ENCODE assay signal across 1 cellular context in genomic region chr4:48035952-48036351, GRCh38.
TF ChIP-seq lines count a peak whose summit lies in the region.

No MANE protein-coding gene starts in this region.

TF ChIP-seq in GM12878, 131 proteins besides CTCF, POLR2A, EP300 and RAD21:
- no peak for TF ChIP-seq EGR1 (IDR thresholded peaks at IDR 0.05; ENCODE audit: borderline replicate concordance in 1 of 2, low read depth in 2 of 2, low read length in 2 of 2)
- TF ChIP-seq E2F4 (IDR thresholded peaks at IDR 0.05; ENCODE audit: low read depth, low read length), result no peak
- no peak for TF ChIP-seq CBFB (IDR thresholded peaks at IDR 0.05; ENCODE audit: low read depth)
- no peak for TF ChIP-seq CBX5 (IDR thresholded peaks at IDR 0.05; ENCODE audit: low read depth)
- TF ChIP-seq FOS (IDR thresholded peaks at IDR 0.05; ENCODE audit: borderline replicate concordance, extremely low read depth, insufficient read length), result no peak
- no peak for TF ChIP-seq TBL1XR1 (IDR thresholded peaks at IDR 0.05; ENCODE audit: low read depth, low read length)
- TF ChIP-seq HCFC1 (IDR thresholded peaks at IDR 0.05; ENCODE audit: low read length), result no peak
- TF ChIP-seq TCF12 (IDR thresholded peaks at IDR 0.05; ENCODE audit: low read depth, low read length), result no peak
- no peak for TF ChIP-seq MEF2B (IDR thresholded peaks at IDR 0.05; ENCODE audit: partially characterized antibody, poor library complexity, severe bottlenecking)
- TF ChIP-seq ZNF207 (IDR thresholded peaks at IDR 0.05; ENCODE audit: borderline replicate concordance), result no peak
- TF ChIP-seq NR2C2 (IDR thresholded peaks at IDR 0.05; ENCODE audit: borderline replicate concordance, control insufficient read depth, insufficient read length, low read depth), result no peak
